In the genomic region with DNA sequence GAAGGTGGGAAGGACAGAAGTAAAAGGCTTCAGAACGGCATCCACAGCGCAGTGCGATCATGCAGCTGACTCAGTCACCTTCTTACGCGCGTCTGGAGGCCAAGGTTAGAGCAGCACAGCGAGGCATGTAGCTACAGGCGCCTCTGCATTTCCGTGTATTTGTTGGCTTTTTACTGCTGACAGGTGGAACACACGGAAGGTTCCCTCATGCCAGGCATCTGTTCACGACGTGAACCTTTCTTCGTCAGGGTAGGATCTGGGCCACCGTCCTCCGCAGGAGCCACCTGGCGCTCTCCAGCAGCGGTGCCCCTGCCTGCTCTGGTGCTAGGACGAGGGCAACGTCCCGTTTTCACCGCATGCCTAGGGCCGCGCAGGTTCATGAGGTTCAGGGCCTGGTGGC, we compare ENCODE assay signal across 22 cellular contexts. TPM values are rescaled to one million over a fixed set of nuclear protein-coding genes. Genes with fewer than 3 reads are reported as not detected.
DNase-seq lines count a peak whose midpoint lies in the region; ATAC-seq and TF ChIP-seq lines count a peak whose summit lies in the region.
"Had no signal": no experiment of that assay in that cellular context is flagged by ENCODE, and none has a peak within 500 bp of the region (broad histone marks: within the 10 kb centered on the region; RNA-seq: fewer than 3 reads in every experiment).

No MANE protein-coding gene starts in this region.

- WGBS in HUES64, result 95% methylated on average over 23 of the region's 23 CpGs

- no peaks in the 10 kb centered on the region for H3K9me3 ChIP-seq in HUES64 (ENCODE audit: insufficient read depth, low read depth, low read length)
- H3K9me3 ChIP-seq: BLaER1 had no signal

- H3K27ac Mint-ChIP-seq in activated naive CD8-positive, alpha-beta T cell, result peak overlapping the region; percentile 61
- peak overlapping the region; percentile 7 for H3K27ac Mint-ChIP-seq in stimulated activated effector memory CD8-positive, alpha-beta T cell treated with anti-CD3 and anti-CD28 coated beads, Interleukin-12 subunit alpha, Interleukin-12 subunit beta, amount 100 ng/mL, for 72 hours

- no peak overlapping the region for H3K4me3 Mint-ChIP-seq in activated naive CD8-positive, alpha-beta T cell
- H3K4me3 Mint-ChIP-seq in stimulated activated effector memory CD8-positive, alpha-beta T cell treated with anti-CD3 and anti-CD28 coated beads, Interleukin-12 subunit alpha, Interleukin-12 subunit beta, amount 100 ng/mL, for 72 hours, result no peak overlapping the region
- H3K4me3 Mint-ChIP-seq: central memory CD8-positive, alpha-beta T cell had no signal

- H3K36me3 ChIP-seq in HUES64 (ENCODE audit: insufficient read depth, low read length), result 0 out of 2 replicates have a peak, but pooled peaks cover 3% of the 10 kb centered on the region

- H3K27ac ChIP-seq in HUES64 (ENCODE audit: low read depth, low read length), result no peak overlapping the region
- no peak overlapping the region for H3K27ac ChIP-seq in foreskin keratinocyte
- H3K27ac ChIP-seq: BLaER1, GM23248 had no signal

- DNase-seq in foreskin keratinocyte (peak; percentile 50 to 71), KBM-7 (no peak), ACHN (no peak)
- no peak for DNase-seq in stimulated activated effector memory CD8-positive, alpha-beta T cell treated with anti-CD3 and anti-CD28 coated beads, Interleukin-12 subunit alpha, Interleukin-12 subunit beta, amount 100 ng/mL, for 72 hours (ENCODE audit: low spot score in 2 of 2)
- no peak for DNase-seq in NK-92 treated with Interleukin-12 subunit alpha and Interleukin-12 subunit beta, amount 100 ng/mL, for 24 hours (lab: John Stamatoyannopoulos, UW)
- DNase-seq: DMS79 treated with DMSO at 0.1 percent for 48 hours; GM23248; left colon; naive B cell; NCI-H1930; NCI-H526 treated with DMSO at 0.1 percent for 48 hours; stimulated activated CD8-positive, alpha-beta memory T cell treated with anti-CD3 and anti-CD28 coated beads, Interleukin-4, amount 100 ng/mL, for 48 hours had no signal

- TF ChIP-seq CTCF in foreskin keratinocyte (conservative IDR thresholded peaks at IDR 0.05), result no peak

- H3K27me3 Mint-ChIP-seq in activated naive CD8-positive, alpha-beta T cell, result no peaks in the 10 kb centered on the region
- H3K27me3 Mint-ChIP-seq: central memory CD8-positive, alpha-beta T cell; naive B cell had no signal

- H3K4me1 Mint-ChIP-seq in activated naive CD8-positive, alpha-beta T cell (ENCODE audit: low read depth), result peaks cover 65% of the 10 kb centered on the region
- peaks cover 25% of the 10 kb centered on the region for H3K4me1 Mint-ChIP-seq in stimulated activated effector memory CD8-positive, alpha-beta T cell treated with anti-CD3 and anti-CD28 coated beads, Interleukin-12 subunit alpha, Interleukin-12 subunit beta, amount 100 ng/mL, for 72 hours

- H3K36me3 Mint-ChIP-seq in activated naive CD8-positive, alpha-beta T cell, result peaks cover under 1% of the 10 kb centered on the region
- peaks cover 26% of the 10 kb centered on the region for H3K36me3 Mint-ChIP-seq in stimulated activated effector memory CD8-positive, alpha-beta T cell treated with anti-CD3 and anti-CD28 coated beads, Interleukin-12 subunit alpha, Interleukin-12 subunit beta, amount 100 ng/mL, for 72 hours
- H3K36me3 Mint-ChIP-seq: naive B cell had no signal

- ATAC-seq in foreskin keratinocyte, result peak; percentile 60
- no peak for ATAC-seq in stimulated activated effector memory CD8-positive, alpha-beta T cell treated with anti-CD3 and anti-CD28 coated beads, Interleukin-12 subunit alpha, Interleukin-12 subunit beta, amount 100 ng/mL, for 72 hours
- no peak for ATAC-seq in GM21619 (IDR thresholded peaks at IDR 0.05; ENCODE audit: unreplicated experiment)
- ATAC-seq: activated naive CD4-positive, alpha-beta T cell treated with anti-CD3 and anti-CD28 coated beads, Interleukin-2, amount 50 U/mL, for 72 hours; left colon had no signal

- no peaks in the 10 kb centered on the region for H3K9me3 Mint-ChIP-seq in activated naive CD8-positive, alpha-beta T cell (ENCODE audit: low read depth)
- H3K9me3 Mint-ChIP-seq in stimulated activated effector memory CD8-positive, alpha-beta T cell treated with anti-CD3 and anti-CD28 coated beads, Interleukin-12 subunit alpha, Interleukin-12 subunit beta, amount 100 ng/mL, for 72 hours, result no peaks in the 10 kb centered on the region
- H3K9me3 Mint-ChIP-seq: activated naive CD4-positive, alpha-beta T cell treated with anti-CD3 and anti-CD28 coated beads, Interleukin-2, amount 50 U/mL, for 72 hours; central memory CD8-positive, alpha-beta T cell; naive B cell had no signal

- in situ Hi-C loops in KBM-7 (cut with MboI; ENCODE audit: low pct_unique_long_range_greater_than_20kb, low sequenced_read_pairs) (no loop called here), ACHN (cut with HindIII; ENCODE audit: low pct_ligation_motif_present, low pct_unique_long_range_greater_than_20kb, low sequenced_read_pairs) (no loop called here)

- H3K4me1 ChIP-seq in HUES64 (ENCODE audit: insufficient read depth, low read length) (no peaks in the 10 kb centered on the region), foreskin keratinocyte (peaks cover 14% of the 10 kb centered on the region)

- no peak overlapping the region for H3K4me3 ChIP-seq in HUES64 (ENCODE audit: low read length)
- H3K4me3 ChIP-seq: BLaER1, GM23248 had no signal

- H3K9ac ChIP-seq in HUES64 (ENCODE audit: low read depth, low read length), result peak overlapping the region; percentile 14; the same call in 1 of the 2 replicates
- H3K9ac ChIP-seq: BLaER1, GM23248 had no signal

- no peaks in the 10 kb centered on the region for H3K27me3 ChIP-seq in HUES64 (ENCODE audit: insufficient read depth, low read length)
- H3K27me3 ChIP-seq in foreskin keratinocyte, result no peaks in the 10 kb centered on the region
- H3K27me3 ChIP-seq: BLaER1 had no signal

RNA-seq across cellular contexts. Expression of a gene that starts 15.3 kb away (rescaled TPM):
- polyA plus RNA-seq in HUES64 (2013, experiment 1 of 2), result 0.40 TPM
- 0.95 TPM for polyA plus RNA-seq in HUES64 (2013, experiment 2 of 2)
- total RNA-seq in foreskin keratinocyte, result 4.1 and 10.7 TPM in 2 replicates
- polyA plus RNA-seq in foreskin keratinocyte, result 4.8 and 12.2 TPM in 2 replicates
- total RNA-seq: epithelial cell of proximal tubule had no signal

RNA-seq across cellular contexts. Expression of a gene that starts 55.6 kb away (rescaled TPM):
- 49.8 TPM for polyA plus RNA-seq in HUES64 (2013, experiment 1 of 2)
- polyA plus RNA-seq in HUES64 (2013, experiment 2 of 2), result 34.4 TPM
- total RNA-seq in foreskin keratinocyte, result 36.4 and 37.9 TPM in 2 replicates
- polyA plus RNA-seq in foreskin keratinocyte, result 39.8 and 44.7 TPM in 2 replicates

RNA-seq across cellular contexts. Expression of a gene that starts 60.0 kb away (rescaled TPM):
- polyA plus RNA-seq in HUES64 (2013, experiment 1 of 2), result not detected
- polyA plus RNA-seq in HUES64 (2013, experiment 2 of 2), result not detected
- not detected in 2 replicates for total RNA-seq in foreskin keratinocyte
- not detected in 2 replicates for polyA plus RNA-seq in foreskin keratinocyte
- total RNA-seq: activated naive CD4-positive, alpha-beta T cell treated with anti-CD3 and anti-CD28 coated beads, Interleukin-2, amount 50 U/mL, for 72 hours; epithelial cell of proximal tubule; GM23248; HT1080; left colon; renal cortical epithelial cell; T-helper 1 cell treated with Interleukin-12 subunit alpha and Interleukin-12 subunit beta and Interleukin-4 antibody, amounts not matched to agents 30 ng/mL and 1 ng/mL, for 36 hours had no signal
- polyA plus RNA-seq: GM23248 had no signal

Comparison
In these comparisons a context has a peak if more than half of its experiments do, and no peak if none do; other contexts are left out.
1. DNase-seq: peak in foreskin keratinocyte (2 of 2); none in stimulated activated effector memory CD8-positive, alpha-beta T cell treated with anti-CD3 and anti-CD28 coated beads, Interleukin-12 subunit alpha, Interleukin-12 subunit beta, amount 100 ng/mL, for 72 hours (0 of 2), KBM-7 (single experiment), ACHN (single experiment) and NK-92 treated with Interleukin-12 subunit alpha and Interleukin-12 subunit beta, amount 100 ng/mL, for 24 hours (single experiment).